Comparison of ENCODE assay signal across 24 cellular contexts in the genomic region with DNA sequence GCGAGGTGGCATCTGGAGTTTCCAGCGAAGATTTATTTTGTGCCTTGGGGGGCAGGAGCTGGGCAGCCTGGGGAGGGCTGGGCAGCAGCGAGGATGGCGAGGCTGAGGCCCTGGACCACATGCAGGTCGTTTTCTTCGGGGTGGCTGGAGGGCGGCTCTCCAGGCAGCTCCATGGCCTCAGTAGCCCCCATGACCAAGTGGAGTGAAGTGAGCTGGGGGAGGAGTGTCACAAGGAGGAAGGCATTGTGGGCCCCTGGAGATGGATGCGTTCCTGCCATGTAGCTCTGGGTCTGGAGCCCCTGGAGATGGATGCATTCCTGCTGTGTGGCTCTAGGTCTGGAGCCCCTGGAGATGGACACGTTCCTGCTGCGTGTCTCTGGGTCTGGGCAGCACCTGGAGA. TPM values are rescaled to one million over a fixed set of nuclear protein-coding genes. Genes with fewer than 3 reads are reported as not detected.
"Had no signal": no experiment of that assay in that cellular context is flagged by ENCODE, and none has a peak within 500 bp of the region (broad histone marks: within the 10 kb centered on the region; RNA-seq: fewer than 3 reads in every experiment).

No MANE protein-coding gene starts in this region.

- H3K27me3 ChIP-seq: adrenal gland, esophagus squamous epithelium, gastroesophageal sphincter, hepatocyte, neural progenitor cell, thyroid gland, upper lobe of right lung had no signal

- H3K4me3 ChIP-seq: adrenal gland, esophagus squamous epithelium, gastroesophageal sphincter, hepatocyte, neural progenitor cell, skin epidermis, thyroid gland, upper lobe of right lung had no signal

- H3K36me3 ChIP-seq: adrenal gland, neural progenitor cell, upper lobe of right lung had no signal

- H3K4me2 ChIP-seq: hepatocyte, neural progenitor cell had no signal

- H3K9me3 ChIP-seq: adrenal gland, esophagus squamous epithelium, gastroesophageal sphincter, thyroid gland, upper lobe of right lung had no signal

- H3K27ac ChIP-seq: adrenal gland, esophagus squamous epithelium, gastroesophageal sphincter, hepatocyte, neural progenitor cell, upper lobe of right lung had no signal

- DNase-seq: activated B cell treated with CpG ODN at 0.5 μM for 24 hours; activated CD8-positive, alpha-beta memory T cell treated with anti-CD3 and anti-CD28 coated beads, Interleukin-2, amount 10 ng/mL, durations not matched to agents 7 days and 5 days; activated CD8-positive, alpha-beta T cell treated with anti-CD3 and anti-CD28 coated beads, Interleukin-2, amount 10 ng/mL, durations not matched to agents 7 days and 5 days; activated naive CD4-positive, alpha-beta T cell treated with Interleukin-2 at 50 U/mL for 16 hours; activated T-cell treated with anti-CD3 and anti-CD28 coated beads, Interleukin-2, amount 50 U/mL, for 72 hours; adrenal gland; dermis blood vessel endothelial cell; effector CD4-positive, alpha-beta T cell; esophagus squamous epithelium; islet precursor cell; left cardiac atrium; mammary epithelial cell; naive thymus-derived CD8-positive, alpha-beta T cell; stimulated activated CD4-positive, alpha-beta T cell treated with anti-CD3 and anti-CD28 coated beads, Interleukin-4, amount 100 ng/mL, for 24 hours; stimulated activated CD8-positive, alpha-beta memory T cell treated with anti-CD3 and anti-CD28 coated beads, Interleukin-4, amount 100 ng/mL, for 48 hours; stimulated activated naive CD8-positive, alpha-beta T cell treated with anti-CD3 and anti-CD28 coated beads, Interleukin-15, amount 100 ng/mL, for 72 hours; T-helper 1 cell; thyroid gland; upper lobe of right lung had no signal

- H3K9ac ChIP-seq: neural progenitor cell had no signal

- H2AFZ ChIP-seq: hepatocyte, neural progenitor cell had no signal

- ATAC-seq: activated CD8-positive, alpha-beta memory T cell treated with anti-CD3 and anti-CD28 coated beads, Interleukin-2, amount 10 ng/mL, durations not matched to agents 7 days and 5 days; activated CD8-positive, alpha-beta T cell treated with anti-CD3 and anti-CD28 coated beads, Interleukin-2, amount 10 ng/mL, durations not matched to agents 7 days and 5 days; activated T-cell treated with anti-CD3 and anti-CD28 coated beads, Interleukin-2, amount 50 U/mL, for 72 hours; naive thymus-derived CD8-positive, alpha-beta T cell; stimulated activated memory B cell treated with anti-CD40 and anti-IgM and Interleukin-4, amounts not matched to agents 10 μg/mL and 1 μg/mL and 100 μg/mL, for 72 hours; stimulated activated naive CD8-positive, alpha-beta T cell treated with anti-CD3 and anti-CD28 coated beads, Interleukin-15, amount 100 ng/mL, for 72 hours; upper lobe of right lung had no signal

RNA-seq across cellular contexts. Expression of a gene that starts 40.4 kb away (rescaled TPM):
- total RNA-seq: activated CD8-positive, alpha-beta T cell treated with anti-CD3 and anti-CD28 coated beads, Interleukin-2, amount 10 ng/mL, durations not matched to agents 7 days and 5 days had no signal
- polyA plus RNA-seq: naive thymus-derived CD8-positive, alpha-beta T cell had no signal
